In the genomic region with DNA sequence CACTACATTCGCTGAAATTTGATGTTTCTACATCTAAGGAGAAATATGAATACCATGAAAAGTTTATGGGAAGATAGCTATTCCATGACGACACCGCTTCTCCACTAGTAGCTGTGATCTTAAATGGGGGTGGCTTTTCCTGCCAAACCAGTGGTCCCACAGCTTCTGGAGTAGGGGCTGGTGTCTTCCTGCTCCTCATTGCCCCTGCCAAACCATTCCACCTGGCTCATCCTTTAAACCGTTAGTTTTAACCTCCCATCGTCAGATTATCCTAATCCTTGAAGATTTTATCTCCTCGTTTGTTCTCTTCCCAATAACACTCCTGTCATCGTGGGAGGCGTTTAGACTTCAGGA, we compare ENCODE assay signal across 1 cellular context.
TF ChIP-seq lines count a peak whose summit lies in the region.

No MANE protein-coding gene starts in this region.

TF ChIP-seq in WTC11, 78 proteins besides CTCF, POLR2A, EP300 and RAD21 (continued from another document):
- TF ChIP-seq NR2C2 (CRISPR knock-in tag; IDR thresholded peaks at IDR 0.05) (no peak), IRF2 (CRISPR knock-in tag; IDR thresholded peaks at IDR 0.05; ENCODE audit: borderline replicate concordance, low read depth) (no peak), ZNF219 (CRISPR knock-in tag; IDR thresholded peaks at IDR 0.05; ENCODE audit: borderline replicate concordance) (no peak)
- TF ChIP-seq, protein P1, sequence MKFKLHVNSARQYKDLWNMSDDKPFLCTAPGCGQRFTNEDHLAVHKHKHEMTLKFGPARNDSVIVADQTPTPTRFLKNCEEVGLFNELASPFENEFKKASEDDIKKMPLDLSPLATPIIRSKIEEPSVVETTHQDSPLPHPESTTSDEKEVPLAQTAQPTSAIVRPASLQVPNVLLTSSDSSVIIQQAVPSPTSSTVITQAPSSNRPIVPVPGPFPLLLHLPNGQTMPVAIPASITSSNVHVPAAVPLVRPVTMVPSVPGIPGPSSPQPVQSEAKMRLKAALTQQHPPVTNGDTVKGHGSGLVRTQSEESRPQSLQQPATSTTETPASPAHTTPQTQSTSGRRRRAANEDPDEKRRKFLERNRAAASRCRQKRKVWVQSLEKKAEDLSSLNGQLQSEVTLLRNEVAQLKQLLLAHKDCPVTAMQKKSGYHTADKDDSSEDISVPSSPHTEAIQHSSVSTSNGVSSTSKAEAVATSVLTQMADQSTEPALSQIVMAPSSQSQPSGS (CRISPR knock-in tag; IDR thresholded peaks at IDR 0.05; ENCODE audit: borderline replicate concordance, low read depth): no peak
